ENCODE assay signal across 32 cellular contexts in the genomic region with DNA sequence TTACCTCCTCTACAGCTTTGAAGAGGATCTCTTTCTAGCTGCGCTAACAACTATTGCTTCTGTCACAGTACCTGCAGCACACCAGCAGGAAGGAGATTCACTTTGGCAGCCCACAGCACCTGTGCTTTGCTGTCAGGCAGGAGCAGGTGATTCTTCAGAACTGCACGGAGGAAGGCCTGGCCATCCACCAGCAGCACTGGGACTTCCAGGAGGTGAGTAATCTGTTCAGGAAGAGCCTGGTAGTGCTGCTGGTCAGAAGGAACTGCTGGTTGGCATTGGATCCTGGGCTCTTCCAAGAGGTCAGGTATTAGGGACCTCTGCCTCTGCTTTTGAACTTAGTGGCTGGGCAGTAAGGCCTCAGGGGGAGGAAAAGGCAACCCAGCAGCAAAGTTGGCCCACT. TPM values are rescaled to one million over a fixed set of nuclear protein-coding genes. Genes with fewer than 3 reads are reported as not detected.
"Had no signal": no experiment of that assay in that cellular context is flagged by ENCODE, and none has a peak within 500 bp of the region (broad histone marks: within the 10 kb centered on the region; RNA-seq: fewer than 3 reads in every experiment).

No MANE protein-coding gene starts in this region.

- DNase-seq: KG1, MG63, NCI-H1048, NCI-H1092 treated with DMSO at 0.1 percent for 48 hours, NCI-H1105 treated with DMSO at 0.1 percent for 48 hours, NCI-H1417, NCI-H1436, NCI-H146, NCI-H1694, NCI-H187, NCI-H1930, NCI-H2029 treated with DMSO at 0.1 percent for 48 hours, NCI-H2081 treated with DMSO at 0.1 percent for 48 hours, NCI-H2107, NCI-H2171, NCI-H226, NCI-H446 treated with DMSO at 0.1 percent for 48 hours, NCI-H510A, NCI-H524, NCI-H526, NCI-H69, NCI-H748 treated with DMSO at 0.1 percent for 48 hours, Peyer's patch, SHP77, SIG-M5, SJCRH30, T-cell had no signal

- ATAC-seq: K562, Right ventricle myocardium inferior, SK-N-SH treated with all-trans-retinoic acid at 6 μM for 48 hours, T-cell had no signal

- H3K4me3 ChIP-seq: K562, MG63, Peyer's patch, SJCRH30, SK-N-MC had no signal

- H3K27me3 ChIP-seq: MG63, Peyer's patch, SJCRH30 had no signal

- H3K36me3 ChIP-seq: MG63, Peyer's patch, SJCRH30 had no signal

- H3K9me3 ChIP-seq: MG63, Peyer's patch, SJCRH30 had no signal

- H3K4me1 ChIP-seq: Peyer's patch, SJCRH30 had no signal

- H3K27ac ChIP-seq: Peyer's patch, RWPE1, SJCRH30, SK-N-MC had no signal

RNA-seq across cellular contexts. Expression of gene GALNT15, which starts 48.1 kb away (rescaled TPM):
- total RNA-seq: K562 had no signal
- polyA plus RNA-seq: K562 had no signal
